In the genomic region with DNA sequence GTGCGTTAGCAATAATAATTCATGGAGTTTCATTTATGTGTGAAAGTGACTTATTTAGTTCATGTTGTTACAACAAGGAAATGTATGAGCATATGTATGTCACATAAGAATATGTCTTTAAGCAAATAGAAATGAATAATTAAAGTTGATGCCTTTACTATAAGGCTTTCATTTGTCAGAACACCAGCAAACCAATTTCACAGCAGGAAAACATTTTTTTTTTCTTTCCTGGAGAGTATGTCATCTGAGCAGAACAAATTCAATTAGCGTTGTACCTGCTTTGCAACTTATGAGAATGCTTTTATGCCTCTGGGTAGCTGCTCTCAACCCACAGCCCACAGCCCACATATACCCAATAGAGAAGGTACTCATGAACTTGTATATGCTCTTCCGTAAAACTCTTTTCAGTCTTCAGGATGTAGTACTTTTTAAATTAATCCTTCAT, we compare ENCODE assay signal across 15 cellular contexts. TPM values are rescaled to one million over a fixed set of nuclear protein-coding genes. Genes with fewer than 3 reads are reported as not detected.
A peak's percentile ranks its signal among the peaks of the same experiment; 100 is the strongest.
DNase-seq lines count a peak whose midpoint lies in the region; ATAC-seq, FAIRE-seq and TF ChIP-seq lines count a peak whose summit lies in the region.
"Had no signal": no experiment of that assay in that cellular context is flagged by ENCODE, and none has a peak within 500 bp of the region (broad histone marks: within the 10 kb centered on the region; RNA-seq: fewer than 3 reads in every experiment).

No MANE protein-coding gene starts in this region.

- no peak for FAIRE-seq in GM12878 (lab: Jason Lieb, UNC)

- H3K4me1 ChIP-seq in HCT116 (ENCODE audit: control insufficient read depth in 1 of 2, insufficient read depth in 2 of 2, low read length in 2 of 2) (peaks cover 0 to 4% of the 10 kb centered on the region in 2 experiments; a peak in 1 of 4 replicates), GM12878 (ENCODE audit: control insufficient read depth, insufficient read depth, low read length) (no peaks in the 10 kb centered on the region), spleen (peaks cover 0 to 15% (median 4%) of the 10 kb centered on the region in 6 donors), smooth muscle cell (ENCODE audit: low read depth) (no peaks in the 10 kb centered on the region)
- H3K4me1 ChIP-seq: Peyer's patch had no signal

- TF ChIP-seq RAD21 in HCT116 (IDR thresholded peaks at IDR 0.05; ENCODE audit: low read depth) = no peak
- no peak for TF ChIP-seq RAD21 in GM12878 (IDR thresholded peaks at IDR 0.05; ENCODE audit: insufficient read depth, low read depth, low read length)

- H2AFZ ChIP-seq in HCT116 (ENCODE audit: low read depth, low read length, poor library complexity, severe bottlenecking) (peak overlapping the region; percentile 91), GM12878 (ENCODE audit: control insufficient read depth, low read depth, low read length) (no peak overlapping the region; the same call in 1 of the 2 replicates), smooth muscle cell (ENCODE audit: low read depth) (no peak overlapping the region)

- no peaks in the 10 kb centered on the region for H3K27me3 Mint-ChIP-seq in CD4-positive, alpha-beta T cell
- no peaks in the 10 kb centered on the region for H3K27me3 Mint-ChIP-seq in T-cell

- H3K9me3 Mint-ChIP-seq in CD4-positive, alpha-beta T cell = no peaks in the 10 kb centered on the region
- no peaks in the 10 kb centered on the region for H3K9me3 Mint-ChIP-seq in T-cell
- H3K9me3 Mint-ChIP-seq: CD14-positive monocyte; dendritic cell treated with granulocyte-macrophage colony-stimulating factor and Interleukin-4, amounts not matched to agents 40 ng/mL and 50 ng/mL, for 4 days; nephron progenitor cell had no signal

- no TSS peak for BruUV-seq in HCT116 (replicated peaks; lab: Mats Ljungman, UMichigan)
- no TSS peak for BruUV-seq in GM12878 (replicated peaks; lab: Mats Ljungman, UMichigan)

- H3K79me2 ChIP-seq in HCT116 (ENCODE audit: insufficient read depth, low read length) (no peaks in the 10 kb centered on the region), GM12878 (ENCODE audit: control insufficient read depth, insufficient read depth, low read length) (no peaks in the 10 kb centered on the region), smooth muscle cell (ENCODE audit: low read depth) (no peaks in the 10 kb centered on the region)

- no peak for DNase-seq in CD4-positive, alpha-beta T cell
- no peak for DNase-seq in HCT116 (ENCODE audit: low read depth, low spot score)
- peak in 12 of 34 experiments; percentile 1 to 38 (median 10) for DNase-seq in T-cell
- no peak for DNase-seq in GM12878 (ENCODE audit: low read depth, low spot score)
- no peak for DNase-seq in spleen
- no peak for DNase-seq in glomerular visceral epithelial cell (ENCODE audit: extremely low spot score)
- no peak for DNase-seq in smooth muscle cell (lab: John Stamatoyannopoulos, UW; ENCODE audit: unreplicated experiment)
- no peak for DNase-seq in GM03348 (ENCODE audit: low spot score)
- DNase-seq: nephron progenitor cell had no signal

- 17% methylated on average over 3 of the region's 3 CpGs for WGBS in GM12878 (ENCODE audit: insufficient coverage, insufficient replicate concordance, low lambda C conversion rate, missing lambda C conversion rate)
- 71 to 77% (median 73%) methylated on average over 3 of the region's 3 CpGs for WGBS in spleen, 5 donors
- WGBS in smooth muscle cell (ENCODE audit: low lambda C conversion rate) = 87% methylated on average over 3 of the region's 3 CpGs

- no peak overlapping the region for H3K27ac ChIP-seq in CD4-positive, alpha-beta T cell (ENCODE audit: low read depth, low read length)
- H3K27ac ChIP-seq in HCT116 (ENCODE audit: low read depth, low read length) (no peak overlapping the region), GM12878 (ENCODE audit: control insufficient read depth, insufficient read depth) (no peak overlapping the region), spleen (no peak overlapping the region), smooth muscle cell (ENCODE audit: low read depth) (no peak overlapping the region)
- H3K27ac ChIP-seq: Peyer's patch had no signal

- SMC1A ChIA-PET in GM12878 (lab: Charles Lee; ENCODE audit: uncharacterized antibody, unreplicated experiment) = interaction anchor here (0.8 to 5.1 kb wide), 19 partner anchors 15 to 644 kb away, joined by 3 to 65 read pairs (median 5); no protein-coding TSS in a partner anchor

- peak overlapping the region; percentile 59 for H3K4me3 Mint-ChIP-seq in CD4-positive, alpha-beta T cell
- H3K4me3 Mint-ChIP-seq in T-cell = peak overlapping the region in 2 of 3 donors; percentile 53
- H3K4me3 Mint-ChIP-seq: CD14-positive monocyte; dendritic cell treated with granulocyte-macrophage colony-stimulating factor and Interleukin-4, amounts not matched to agents 40 ng/mL and 50 ng/mL, for 4 days; nephron progenitor cell had no signal

- H3K9me2 ChIP-seq in HCT116 (ENCODE audit: insufficient read depth) = no peaks in the 10 kb centered on the region

- TF ChIP-seq POLR2A in HCT116 (IDR thresholded peaks at IDR 0.05; ENCODE audit: borderline replicate concordance, extremely low read depth, insufficient read depth, insufficient read length) = no peak
- TF ChIP-seq POLR2A in GM12878 (IDR thresholded peaks at IDR 0.05; ENCODE audit: low read depth, low read length) = no peak
- TF ChIP-seq POLR2A in spleen (IDR thresholded peaks at IDR 0.05) = no peak

- peaks cover 21% of the 10 kb centered on the region for H3K4me1 Mint-ChIP-seq in CD4-positive, alpha-beta T cell (ENCODE audit: low read depth)
- H3K4me1 Mint-ChIP-seq in T-cell = peaks cover 20 to 23% (median 21%) of the 10 kb centered on the region in 3 donors
- H3K4me1 Mint-ChIP-seq: nephron progenitor cell had no signal

- POLR2A ChIA-PET in CD4-positive, alpha-beta T cell (lab: Charles Lee) = interaction anchor here (0.6 to 1.3 kb wide), 10 partner anchors 10 to 317 kb away, joined by 3 to 5 read pairs (median 3); no protein-coding TSS in a partner anchor
- POLR2A ChIA-PET in HCT116 (lab: Charles Lee) = interaction anchor here (0.6 to 0.8 kb wide), 2 partner anchors 108 to 418 kb away, joined by 3 read pairs; no protein-coding TSS in a partner anchor
- POLR2A ChIA-PET in T-cell (lab: Charles Lee) = interaction anchor here in 1 of 2 donors (0.5 kb wide), 1 partner anchor 293 kb away, joined by 4 read pairs; no protein-coding TSS in a partner anchor
- POLR2A ChIA-PET in GM12878 (lab: Charles Lee) = no interaction called here

- no peak overlapping the region for H3K4me3 ChIP-seq in HCT116 (replicated peaks in 1 of 2; ENCODE audit: low read depth in 1 of 2, low read length in 2 of 2)
- H3K4me3 ChIP-seq in GM12878 = no peak overlapping the region
- no peak overlapping the region for H3K4me3 ChIP-seq in spleen
- no peak overlapping the region for H3K4me3 ChIP-seq in smooth muscle cell
- H3K4me3 ChIP-seq: Peyer's patch had no signal

- CTCF ChIA-PET in CD4-positive, alpha-beta T cell (lab: Charles Lee) = interaction anchor here (0.6 to 1.9 kb wide), 9 partner anchors 31 to 419 kb away, joined by 3 to 6 read pairs (median 3); no protein-coding TSS in a partner anchor
- CTCF ChIA-PET in HCT116 (lab: Charles Lee) (interaction anchor here (0.7 to 2.6 kb wide), 11 partner anchors 21 to 619 kb away, joined by 3 to 17 read pairs (median 5); no protein-coding TSS in a partner anchor), T-cell (lab: Charles Lee) (interaction anchor here (0.6 to 3.2 kb wide), 9 partner anchors 54 to 418 kb away, joined by 3 to 22 read pairs (median 3); no protein-coding TSS in a partner anchor), GM12878 (lab: Yijun Ruan, JAX) (interaction anchor here (0.5 to 5.7 kb wide), 18 partner anchors 12 to 652 kb away, joined by 3 to 87 read pairs (median 4); no protein-coding TSS in a partner anchor)

- TF ChIP-seq CTCF in CD4-positive, alpha-beta T cell (IDR thresholded peaks at IDR 0.05) = no peak
- TF ChIP-seq CTCF in HCT116 (IDR thresholded peaks at IDR 0.05 in 2 of 3, conservative IDR thresholded peaks at IDR 0.05 in 1 of 3; ENCODE audit: borderline replicate concordance in 1 of 3, insufficient read depth in 1 of 3, low read depth in 2 of 3, low read length in 2 of 3) = no peak
- no peak for TF ChIP-seq CTCF in GM12878 (IDR thresholded peaks at IDR 0.05 in 2 of 3, conservative IDR thresholded peaks at IDR 0.05 in 1 of 3; ENCODE audit: control insufficient read depth in 2 of 3, extremely low read depth in 1 of 3, insufficient read depth in 1 of 3, low read depth in 3 of 3, low read length in 3 of 3)
- no peak for TF ChIP-seq CTCF in spleen (IDR thresholded peaks at IDR 0.05 in 8 of 11, conservative IDR thresholded peaks at IDR 0.05 in 3 of 11)
- no peak for TF ChIP-seq CTCF in smooth muscle cell (IDR thresholded peaks at IDR 0.05; ENCODE audit: borderline replicate concordance, insufficient read depth, poor library complexity, severe bottlenecking)

- no peaks in the 10 kb centered on the region for H3K27me3 ChIP-seq in CD4-positive, alpha-beta T cell (ENCODE audit: control insufficient read depth, insufficient read depth, low read length)
- H3K27me3 ChIP-seq in HCT116 (ENCODE audit: insufficient read depth, low read length) (no peaks in the 10 kb centered on the region; the same call in 1 of the 2 replicates), GM12878 (replicated peaks in 1 of 2; ENCODE audit: control insufficient read depth in 2 of 2, insufficient read depth in 2 of 2, low read length in 1 of 2) (no peaks in the 10 kb centered on the region), spleen (replicated peaks in 1 of 7) (no peaks in the 10 kb centered on the region), smooth muscle cell (ENCODE audit: low read depth) (no peaks in the 10 kb centered on the region)
- H3K27me3 ChIP-seq: Peyer's patch had no signal

- H3K4me2 ChIP-seq in HCT116 (ENCODE audit: low read length) (peak overlapping the region; percentile 22; the same call in 1 of the 2 replicates), GM12878 (ENCODE audit: control insufficient read depth, insufficient read depth) (no peak overlapping the region), smooth muscle cell (no peak overlapping the region)

- no peak overlapping the region for H3K9ac ChIP-seq in HCT116 (ENCODE audit: low read length)
- H3K9ac ChIP-seq in GM12878 (ENCODE audit: control insufficient read depth, insufficient read depth, low read length) = no peak overlapping the region
- H3K9ac ChIP-seq in smooth muscle cell (ENCODE audit: low read depth) = no peak overlapping the region

- no peaks in the 10 kb centered on the region for H3K9me3 ChIP-seq in CD4-positive, alpha-beta T cell (ENCODE audit: control insufficient read depth, low read length)
- no peaks in the 10 kb centered on the region for H3K9me3 ChIP-seq in HCT116 (ENCODE audit: control insufficient read depth in 1 of 2, insufficient read depth in 1 of 2, low read depth in 1 of 2, low read length in 2 of 2)
- no peaks in the 10 kb centered on the region for H3K9me3 ChIP-seq in GM12878 (replicated peaks; ENCODE audit: control insufficient read depth, insufficient read depth, low read length)
- no peaks in the 10 kb centered on the region for H3K9me3 ChIP-seq in spleen
- H3K9me3 ChIP-seq in smooth muscle cell (replicated peaks; ENCODE audit: low read depth) = no peaks in the 10 kb centered on the region
- H3K9me3 ChIP-seq: Peyer's patch had no signal

- in situ Hi-C loops in GM12878 (cut with MboI) = loop anchor here (5.0 to 10.0 kb wide), 3 partner anchors 312 to 649 kb away; no protein-coding TSS in a partner anchor

- H3F3A ChIP-seq in smooth muscle cell (ENCODE audit: low read depth) = no peaks in the 10 kb centered on the region

- peak; percentile 58 for ATAC-seq in CD4-positive, alpha-beta T cell (ENCODE audit: poor library complexity)
- no peak for ATAC-seq in HCT116
- peak; percentile 28 to 81 (median 52) for ATAC-seq in T-cell (replicated peaks in 1 of 4)
- peak; percentile 23; the same call in 1 of the 3 replicates for ATAC-seq in GM12878

- TF ChIP-seq EP300 in GM12878 (IDR thresholded peaks at IDR 0.05; ENCODE audit: borderline replicate concordance in 1 of 2, control insufficient read depth in 1 of 2, low read depth in 2 of 2, low read length in 2 of 2) = no peak

- H3K36me3 Mint-ChIP-seq in CD4-positive, alpha-beta T cell (ENCODE audit: low read depth) = no peaks in the 10 kb centered on the region
- H3K36me3 Mint-ChIP-seq in T-cell = no peaks in the 10 kb centered on the region
- H3K36me3 Mint-ChIP-seq: CD14-positive monocyte had no signal

- peak overlapping the region; percentile 82 for H3K27ac Mint-ChIP-seq in CD4-positive, alpha-beta T cell
- peak overlapping the region; percentile 76 to 93 for H3K27ac Mint-ChIP-seq in T-cell
- H3K27ac Mint-ChIP-seq: CD14-positive monocyte; dendritic cell treated with granulocyte-macrophage colony-stimulating factor and Interleukin-4, amounts not matched to agents 40 ng/mL and 50 ng/mL, for 4 days; nephron progenitor cell had no signal

- no peaks in the 10 kb centered on the region for H4K20me1 ChIP-seq in HCT116 (ENCODE audit: insufficient read depth)
- H4K20me1 ChIP-seq in GM12878 (ENCODE audit: control insufficient read depth, insufficient read depth) = no peaks in the 10 kb centered on the region
- no peaks in the 10 kb centered on the region for H4K20me1 ChIP-seq in smooth muscle cell (ENCODE audit: low read depth)

- intact Hi-C loops in CD4-positive, alpha-beta T cell (cut with DNase I, micrococcal nuclease) = loop anchor here (1.0 to 5.0 kb wide), 7 partner anchors 42 to 418 kb away; a partner anchor contains a TSS
- intact Hi-C loops in HCT116 (cut with micrococcal nuclease) = loop anchor here (1.0 kb wide), 4 partner anchors 171 to 418 kb away; no protein-coding TSS in a partner anchor
- intact Hi-C loops in GM12878 (cut with micrococcal nuclease; ENCODE audit: unreplicated experiment) = loop anchor here (1.0 to 5.0 kb wide), 6 partner anchors 171 to 652 kb away; no protein-coding TSS in a partner anchor
- intact Hi-C loops in spleen (cut with DNase I; ENCODE audit: low total_unique reads) = loop anchor here (2.0 to 5.0 kb wide), 2 partner anchors 312 to 417 kb away; no protein-coding TSS in a partner anchor

- H3K36me3 ChIP-seq in HCT116 (ENCODE audit: control insufficient read depth in 1 of 2, insufficient read depth in 2 of 2, low read length in 2 of 2) (no peaks in the 10 kb centered on the region), GM12878 (ENCODE audit: control insufficient read depth in 2 of 2, insufficient read depth in 2 of 2, low read length in 1 of 2) (no peaks in the 10 kb centered on the region), spleen (no peaks in the 10 kb centered on the region), smooth muscle cell (ENCODE audit: low read depth) (no peaks in the 10 kb centered on the region)
- H3K36me3 ChIP-seq: Peyer's patch had no signal

- RAD21 ChIA-PET in HCT116 (lab: Charles Lee; ENCODE audit: low non-redundant PET in 1 of 2, low total read pairs in 2 of 2, uncharacterized antibody in 2 of 2, unreplicated experiment in 2 of 2) = interaction anchor here (0.8 to 2.3 kb wide), 4 partner anchors 311 to 418 kb away, joined by 6 to 8 read pairs (median 6); no protein-coding TSS in a partner anchor
- RAD21 ChIA-PET in GM12878 (lab: Charles Lee; ENCODE audit: unreplicated experiment) = interaction anchor here (0.7 to 2.6 kb wide), 13 partner anchors 10 to 645 kb away, joined by 3 to 29 read pairs (median 3); no protein-coding TSS in a partner anchor

RNA-seq across cellular contexts. Expression of a gene that starts 26.3 kb away (rescaled TPM):
- not detected for total RNA-seq in CD4-positive, alpha-beta T cell
- total RNA-seq in HCT116 (2021; ENCODE audit: unreplicated experiment) = 1.7 TPM
- not detected in 2 replicates for polyA plus RNA-seq in HCT116 (2012)
- total RNA-seq in T-cell = 1 to 10 TPM in 3 of 5 donors, not detected in 2; 1.3 to 2.5 (median 2.0) TPM
- total RNA-seq in GM12878 (2013; cell fraction: nucleolus; rRNA removed) = not detected in 2 replicates
- total RNA-seq in GM12878 (2014; rRNA removed) = not detected in 2 replicates
- not detected in 2 replicates for total RNA-seq in GM12878 (2014; rRNA removed; fragmentation: Illumina TruSeq; extraction: Trizol)
- 0.66 and 1.8 TPM in 2 replicates for total RNA-seq in GM12878 (2021)
- polyA plus RNA-seq in GM12878 (2011; ENCODE audit: low read depth) = not detected
- polyA plus RNA-seq in GM12878 (2011; rRNA removed) = not detected in 2 replicates
- polyA plus RNA-seq in GM12878 (2011; cell fraction: cytosol; rRNA removed) = 0.10 and 0.21 TPM in 2 replicates
- 0.12 TPM in 1 of 2 replicates, not detected in the other for polyA plus RNA-seq in GM12878 (2011; cell fraction: nucleus; rRNA removed)
- not detected in 2 replicates for polyA plus RNA-seq in GM12878 (2012)
- polyA plus RNA-seq in GM12878 (2014; fragmentation: Illumina TruSeq; extraction: Trizol) = not detected in 2 replicates
- not detected for polyA plus RNA-seq in GM12878 (2014; fragmentation: Nextera tagmentation; extraction: Ambion mirVana)
- not detected in 2 replicates for polyA plus RNA-seq in GM12878 (2014; rRNA removed)
- not detected for polyA plus RNA-seq in GM12878 (2016; fragmentation: Nextera tagmentation; extraction: Ambion mirVana)
- polyA minus RNA-seq in GM12878 (2011; rRNA and poly(A)+ RNA removed) = not detected in 2 replicates
- polyA minus RNA-seq in GM12878 (2011; cell fraction: cytosol; rRNA and poly(A)+ RNA removed) = not detected in 2 replicates
- not detected in 2 replicates for polyA minus RNA-seq in GM12878 (2011; cell fraction: nucleus; rRNA and poly(A)+ RNA removed)
- 1 to 10 TPM in 1 of 7 donors, not detected in 6; 1.2 TPM for total RNA-seq in spleen
- polyA plus RNA-seq in spleen = not detected
- total RNA-seq in smooth muscle cell = not detected in 2 replicates
- not detected in 2 replicates for polyA plus RNA-seq in smooth muscle cell
- total RNA-seq: astrocyte; sciatic nerve; T-helper 2 cell treated with Interferon-gamma antibody and Interleukin-4, amounts not matched to agents 100 ng/mL and 5 ng/mL, for 36 hours had no signal
- polyA plus RNA-seq: CD14-positive monocyte had no signal

RNA-seq across cellular contexts. Expression of a gene that starts 46.9 kb away (rescaled TPM):
- 10 to 100 TPM; 84.8 to 88.6 TPM for total RNA-seq in CD4-positive, alpha-beta T cell
- total RNA-seq in HCT116 (2021; ENCODE audit: unreplicated experiment) (18.8 TPM), T-cell (100 to 1,000 TPM in 2 of 5 donors, 10 to 100 TPM in 3; 75.9 to 128 (median 82.0) TPM), GM12878 (2014; rRNA removed) (0.49 and 0.56 TPM in 2 replicates), GM12878 (2014; rRNA removed; fragmentation: Illumina TruSeq; extraction: Trizol) (1.3 and 1.5 TPM in 2 replicates), GM12878 (2021) (1.9 and 2.3 TPM in 2 replicates), spleen (10 to 100 TPM; 18.4 to 59.7 (median 45.8) TPM), smooth muscle cell (4.3 and 7.1 TPM in 2 replicates)
- polyA plus RNA-seq in HCT116 (2012) = 6.7 and 7.4 TPM in 2 replicates
- total RNA-seq in GM12878 (2013; cell fraction: nucleolus; rRNA removed) = 6.1 and 11.4 TPM in 2 replicates
- polyA plus RNA-seq in GM12878 (2011; ENCODE audit: low read depth) = 0.22 TPM
- polyA plus RNA-seq in GM12878 (2011; rRNA removed) (13.6 and 14.6 TPM in 2 replicates), GM12878 (2014; fragmentation: Illumina TruSeq; extraction: Trizol) (1.00 and 1.1 TPM in 2 replicates), GM12878 (2014; fragmentation: Nextera tagmentation; extraction: Ambion mirVana) (under 1 TPM; 0.11 to 0.27 TPM), GM12878 (2014; rRNA removed) (0.64 and 0.89 TPM in 2 replicates), GM12878 (2016; fragmentation: Nextera tagmentation; extraction: Ambion mirVana) (under 1 TPM; 0.29 to 0.79 TPM), spleen (1 to 10 TPM; 1.7 to 3.2 (median 1.9) TPM), smooth muscle cell (0.78 and 2.9 TPM in 2 replicates)
- 10.5 and 11.9 TPM in 2 replicates for polyA plus RNA-seq in GM12878 (2011; cell fraction: cytosol; rRNA removed)
- polyA plus RNA-seq in GM12878 (2011; cell fraction: nucleus; rRNA removed) = 10.3 and 13.3 TPM in 2 replicates
- 0.31 and 0.35 TPM in 2 replicates for polyA plus RNA-seq in GM12878 (2012)
- 23.4 and 24.2 TPM in 2 replicates for polyA minus RNA-seq in GM12878 (2011; rRNA and poly(A)+ RNA removed)
- 7.8 and 8.3 TPM in 2 replicates for polyA minus RNA-seq in GM12878 (2011; cell fraction: cytosol; rRNA and poly(A)+ RNA removed)
- 16.0 and 33.5 TPM in 2 replicates for polyA minus RNA-seq in GM12878 (2011; cell fraction: nucleus; rRNA and poly(A)+ RNA removed)
